In the genomic region with DNA sequence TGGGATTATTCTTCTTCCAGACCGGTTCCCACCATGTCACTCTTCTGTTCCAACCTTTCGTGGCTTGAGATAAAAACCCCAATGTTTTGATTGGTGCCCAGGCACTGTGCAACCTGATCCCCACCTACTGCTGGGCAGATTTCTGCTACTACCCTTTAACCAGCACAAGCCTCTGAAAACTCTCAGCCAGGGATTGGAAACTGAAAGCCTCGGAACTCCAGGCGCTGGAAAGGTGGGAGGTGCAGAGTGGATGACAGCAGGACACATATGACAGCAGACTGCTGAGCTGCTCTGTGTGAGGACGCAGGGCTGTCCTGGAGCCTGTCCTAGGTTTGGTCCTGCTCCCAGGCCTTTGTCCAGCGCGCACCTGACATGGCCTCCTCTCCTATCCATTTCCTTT, we compare ENCODE assay signal across 15 cellular contexts.
DNase-seq lines count a peak whose midpoint lies in the region; ATAC-seq and TF ChIP-seq lines count a peak whose summit lies in the region.
"Had no signal": no experiment of that assay in that cellular context is flagged by ENCODE, and none has a peak within 500 bp of the region (broad histone marks: within the 10 kb centered on the region; RNA-seq: fewer than 3 reads in every experiment).

No MANE protein-coding gene starts in this region.

- H3K27me3 ChIP-seq in IMR-90 (ENCODE audit: control insufficient read depth, insufficient read depth, low read length): no peaks in the 10 kb centered on the region
- H3K27me3 ChIP-seq in breast epithelium: peaks cover 0 to 3% of the 10 kb centered on the region in 2 donors
- H3K27me3 ChIP-seq: hepatocyte had no signal

- H3K56ac ChIP-seq in IMR-90 (ENCODE audit: extremely low read depth, insufficient read depth, low read length): no peak overlapping the region

- DNase-seq in H4 (ENCODE audit: low spot score): peak; percentile 27
- DNase-seq in IMR-90: no peak
- peak; percentile 71 for DNase-seq in cerebellar cortex (ENCODE audit: low spot score)
- peak; percentile 54 for DNase-seq in iPS-NIHi11 (ENCODE audit: low spot score)
- no peak for DNase-seq in breast epithelium (ENCODE audit: low spot score in 2 of 2)
- DNase-seq: activated CD4-positive, alpha-beta T cell treated with anti-CD3 and anti-CD28 coated beads, Interleukin-2, amount 10 ng/mL, durations not matched to agents 7 days and 5 days; anterior cingulate cortex; naive B cell; NCI-H1417; NCI-H2227 treated with DMSO at 0.1 percent for 48 hours; transverse colon had no signal

- peaks cover 22% of the 10 kb centered on the region for H3K4me1 ChIP-seq in IMR-90 (ENCODE audit: control insufficient read depth, insufficient read depth, low read length)
- H3K4me1 ChIP-seq in breast epithelium: no peaks in the 10 kb centered on the region

- ATAC-seq in IMR-90 (ENCODE audit: low read depth): no peak
- ATAC-seq in HG02840 (IDR thresholded peaks at IDR 0.05; ENCODE audit: low FRiP score, unreplicated experiment): no peak
- no peak for ATAC-seq in HG03354 (IDR thresholded peaks at IDR 0.05; ENCODE audit: poor library complexity, severe bottlenecking, unreplicated experiment)

- H3K9me1 ChIP-seq in IMR-90 (ENCODE audit: insufficient read depth, low read length): peaks cover 4% of the 10 kb centered on the region; the same call in 1 of the 2 replicates

- H4K91ac ChIP-seq in IMR-90 (ENCODE audit: insufficient read depth, low read depth, low read length): no peak overlapping the region

- H2BK20ac ChIP-seq in IMR-90 (ENCODE audit: low read depth, low read length): peak overlapping the region; percentile 51; the same call in 1 of the 2 replicates

- H2BK15ac ChIP-seq in IMR-90 (ENCODE audit: low read depth, low read length): 0 out of 3 replicates have a peak overlapping the region, but pooled peaks have one; percentile 59

- H3K79me1 ChIP-seq in IMR-90 (ENCODE audit: low read depth in 1 of 2, low read length in 2 of 2): no peaks in the 10 kb centered on the region; a peak in 1 of 4 replicates

- TF ChIP-seq CTCF in IMR-90 (conservative IDR thresholded peaks at IDR 0.05; ENCODE audit: low read depth, low read length): no peak
- TF ChIP-seq CTCF in breast epithelium (IDR thresholded peaks at IDR 0.05): no peak

- TF ChIP-seq POLR2A in IMR-90 (IDR thresholded peaks at IDR 0.05; ENCODE audit: low read depth, low read length) (no peak), breast epithelium (IDR thresholded peaks at IDR 0.05) (no peak)

- H3K4me2 ChIP-seq in IMR-90 (ENCODE audit: low read depth, low read length): no peak overlapping the region
- H3K4me2 ChIP-seq: hepatocyte had no signal

- intact Hi-C loops in IMR-90 (cut with micrococcal nuclease): loop anchor here (5.0 to 10.0 kb wide), 3 partner anchors 234 to 649 kb away; no protein-coding TSS in a partner anchor
- intact Hi-C loops in breast epithelium (cut with DNase I; ENCODE audit: low total_unique reads): loop anchor here (10.0 kb wide), 1 partner anchor 371 kb away; no protein-coding TSS in a partner anchor

- BruUV-seq in IMR-90 (replicated peaks; lab: Mats Ljungman, UMichigan): no TSS peak

- 0 out of 2 replicates have a peak overlapping the region, but pooled peaks have one; percentile 10 for H2BK120ac ChIP-seq in IMR-90 (ENCODE audit: low read depth, low read length)

- H2BK5ac ChIP-seq in IMR-90 (ENCODE audit: low read depth, low read length, poor library complexity, severe bottlenecking): no peak overlapping the region

- H3K23ac ChIP-seq in IMR-90 (ENCODE audit: low read depth, low read length): no peak overlapping the region

- no peak overlapping the region for H3K18ac ChIP-seq in IMR-90 (ENCODE audit: low read depth, low read length)

- H3K36me3 ChIP-seq in IMR-90 (ENCODE audit: control insufficient read depth, insufficient read depth, low read length): no peaks in the 10 kb centered on the region
- H3K36me3 ChIP-seq in breast epithelium: no peaks in the 10 kb centered on the region
- H3K36me3 ChIP-seq: transverse colon had no signal

- H3K4ac ChIP-seq in IMR-90 (ENCODE audit: low read depth, low read length): no peak overlapping the region

- no peaks in the 10 kb centered on the region for H4K20me1 ChIP-seq in IMR-90 (ENCODE audit: insufficient read depth, low read length)

- H3K4me3 ChIP-seq in IMR-90 (ENCODE audit: insufficient read depth, low read depth, low read length) (no peak overlapping the region), breast epithelium (no peak overlapping the region)
- H3K4me3 ChIP-seq: hepatocyte, skin epidermis, transverse colon had no signal

- peak overlapping the region; percentile 10 for H2AK9ac ChIP-seq in IMR-90 (replicated peaks; ENCODE audit: low read depth, low read length, poor library complexity)

- no peak overlapping the region for H3K27ac ChIP-seq in IMR-90 (ENCODE audit: insufficient read depth, low read length)
- no peak overlapping the region for H3K27ac ChIP-seq in breast epithelium
- H3K27ac ChIP-seq: hepatocyte, skin epidermis, transverse colon had no signal

- peak overlapping the region; percentile 52; the same call in 1 of the 2 replicates for H2AK5ac ChIP-seq in IMR-90 (ENCODE audit: low read depth, low read length)

- in situ Hi-C loops in IMR-90 (cut with MboI; ENCODE audit: low sequenced_read_pairs): loop anchor here (5.0 to 10.0 kb wide), 2 partner anchors 171 to 369 kb away; no protein-coding TSS in a partner anchor

- POLR2A ChIA-PET in IMR-90 (lab: Charles Lee; ENCODE audit: unreplicated experiment): no interaction called here

- H4K5ac ChIP-seq in IMR-90 (ENCODE audit: low read depth, low read length): no peak overlapping the region

- H3K14ac ChIP-seq in IMR-90 (replicated peaks; ENCODE audit: low read depth, low read length): no peak overlapping the region

- no peak overlapping the region for H4K8ac ChIP-seq in IMR-90 (ENCODE audit: low read depth in 2 of 2, low read length in 2 of 2)

- TF ChIP-seq RAD21 in IMR-90 (IDR thresholded peaks at IDR 0.05; ENCODE audit: low read length): no peak

- H3K9ac ChIP-seq in IMR-90 (ENCODE audit: low read depth, low read length): no peak overlapping the region

- dilution Hi-C loops in IMR-90 (cut with HindIII; ENCODE audit: low sequenced_read_pairs, unreplicated experiment): no loop called here

- no peak overlapping the region for H2AFZ ChIP-seq in IMR-90 (replicated peaks; ENCODE audit: low read length, poor library complexity)
- H2AFZ ChIP-seq: hepatocyte had no signal

- CTCF ChIA-PET in IMR-90 (lab: Yijun Ruan, JAX): interaction anchor here (1.7 to 6.5 kb wide), 2 partner anchors 370 to 409 kb away, joined by 4 to 28 read pairs; no protein-coding TSS in a partner anchor

- no peaks in the 10 kb centered on the region for H3K9me3 ChIP-seq in IMR-90 (ENCODE audit: control insufficient read depth, insufficient read depth, low read length)
- no peaks in the 10 kb centered on the region for H3K9me3 ChIP-seq in breast epithelium
- H3K9me3 ChIP-seq: transverse colon had no signal

- 80% methylated on average over 4 of the region's 7 CpGs; no CpG with 5 or more reads in 1 of the 2 experiments for WGBS in IMR-90 (ENCODE audit: extremely low coverage in 2 of 2, insufficient read length in 1 of 2), 2 experiments

TF ChIP-seq in IMR-90, 13 proteins besides CTCF, POLR2A, EP300 and RAD21:
- TF ChIP-seq MAFK (IDR thresholded peaks at IDR 0.05; ENCODE audit: low read depth, low read length): no peak
- TF ChIP-seq, protein P1, sequence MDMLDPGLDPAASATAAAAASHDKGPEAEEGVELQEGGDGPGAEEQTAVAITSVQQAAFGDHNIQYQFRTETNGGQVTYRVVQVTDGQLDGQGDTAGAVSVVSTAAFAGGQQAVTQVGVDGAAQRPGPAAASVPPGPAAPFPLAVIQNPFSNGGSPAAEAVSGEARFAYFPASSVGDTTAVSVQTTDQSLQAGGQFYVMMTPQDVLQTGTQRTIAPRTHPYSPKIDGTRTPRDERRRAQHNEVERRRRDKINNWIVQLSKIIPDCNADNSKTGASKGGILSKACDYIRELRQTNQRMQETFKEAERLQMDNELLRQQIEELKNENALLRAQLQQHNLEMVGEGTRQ (IDR thresholded peaks at IDR 0.05; ENCODE audit: low read depth, low read length): no peak
- TF ChIP-seq BHLHE40 (IDR thresholded peaks at IDR 0.05; ENCODE audit: low read depth, low read length): no peak
- TF ChIP-seq RFX5 (IDR thresholded peaks at IDR 0.05; ENCODE audit: low read depth, low read length): no peak
- no peak for TF ChIP-seq CHD1 (IDR thresholded peaks at IDR 0.05; ENCODE audit: low read depth, low read length)
- TF ChIP-seq MAZ (IDR thresholded peaks at IDR 0.05; ENCODE audit: borderline replicate concordance, low read depth, low read length): no peak
- TF ChIP-seq MXI1 (IDR thresholded peaks at IDR 0.05; ENCODE audit: borderline replicate concordance, low read depth, low read length): no peak
- TF ChIP-seq SMC3 (IDR thresholded peaks at IDR 0.05; ENCODE audit: low read depth, low read length): no peak
- no peak for TF ChIP-seq FOS (IDR thresholded peaks at IDR 0.05; ENCODE audit: low read depth, low read length)
- TF ChIP-seq RCOR1 (IDR thresholded peaks at IDR 0.05; ENCODE audit: insufficient replicate concordance, low read length): no peak
- no peak for TF ChIP-seq CEBPB (IDR thresholded peaks at IDR 0.05; ENCODE audit: low read depth, low read length)
- TF ChIP-seq, protein P2, sequence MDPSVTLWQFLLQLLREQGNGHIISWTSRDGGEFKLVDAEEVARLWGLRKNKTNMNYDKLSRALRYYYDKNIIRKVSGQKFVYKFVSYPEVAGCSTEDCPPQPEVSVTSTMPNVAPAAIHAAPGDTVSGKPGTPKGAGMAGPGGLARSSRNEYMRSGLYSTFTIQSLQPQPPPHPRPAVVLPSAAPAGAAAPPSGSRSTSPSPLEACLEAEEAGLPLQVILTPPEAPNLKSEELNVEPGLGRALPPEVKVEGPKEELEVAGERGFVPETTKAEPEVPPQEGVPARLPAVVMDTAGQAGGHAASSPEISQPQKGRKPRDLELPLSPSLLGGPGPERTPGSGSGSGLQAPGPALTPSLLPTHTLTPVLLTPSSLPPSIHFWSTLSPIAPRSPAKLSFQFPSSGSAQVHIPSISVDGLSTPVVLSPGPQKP (IDR thresholded peaks at IDR 0.05; ENCODE audit: borderline replicate concordance, low read depth, low read length): no peak
- TF ChIP-seq NFE2L2 (IDR thresholded peaks at IDR 0.05; ENCODE audit: low read depth, low read length): no peak

Comparison
In these comparisons a context has a peak if more than half of its experiments do, and no peak if none do; other contexts are left out.
1. DNase-seq: peak in H4 (single experiment), cerebellar cortex (single experiment) and iPS-NIHi11 (single experiment); none in IMR-90 (single experiment) and breast epithelium (0 of 2).